11 cellular contexts compared by ENCODE assay signal in the genomic region with DNA sequence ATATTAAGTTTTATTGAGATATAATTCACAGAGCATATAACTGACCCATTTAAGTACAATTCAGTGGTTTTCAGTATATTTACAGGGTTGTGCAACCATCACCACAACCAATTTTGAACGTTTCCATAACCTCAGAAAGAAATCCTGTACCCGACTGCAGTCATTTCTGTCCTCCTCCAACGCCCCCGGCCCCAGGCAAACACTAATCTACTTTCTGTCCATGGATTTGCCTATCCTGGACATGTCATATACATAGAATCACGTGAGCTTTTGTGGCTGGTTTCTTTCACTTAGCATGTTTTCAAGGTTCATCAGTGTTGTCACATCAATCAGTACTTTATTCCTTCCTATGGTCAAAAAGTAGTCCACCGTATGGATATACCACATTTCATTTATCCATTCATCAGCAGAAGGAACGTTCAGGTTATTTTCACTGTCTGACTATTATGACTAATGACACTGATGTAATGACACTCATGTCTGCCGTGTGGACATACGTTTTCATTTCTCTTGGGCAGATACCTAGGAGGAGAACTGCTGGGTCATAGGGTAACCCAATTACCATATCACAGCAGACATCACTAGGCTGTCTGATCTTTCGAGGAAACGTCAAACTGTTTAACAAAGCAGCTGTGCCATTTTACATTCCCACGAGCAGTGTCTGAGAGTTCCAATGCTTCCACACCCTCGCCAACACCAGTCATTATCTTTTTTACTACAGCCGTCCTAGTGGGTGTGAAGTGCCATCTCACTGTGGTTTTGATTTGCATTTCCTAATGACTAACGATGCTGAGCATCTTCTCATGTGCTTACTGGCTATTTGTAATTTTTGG. TPM values are rescaled to one million over a fixed set of nuclear protein-coding genes. Genes with fewer than 3 reads are reported as not detected.
DNase-seq lines count a peak whose midpoint lies in the region; ATAC-seq lines count a peak whose summit lies in the region.
"Had no signal": no experiment of that assay in that cellular context is flagged by ENCODE, and none has a peak within 500 bp of the region (broad histone marks: within the 10 kb centered on the region; RNA-seq: fewer than 3 reads in every experiment).

No MANE protein-coding gene starts in this region.

- no peaks in the 10 kb centered on the region for H3K9me3 Mint-ChIP-seq in activated naive CD8-positive, alpha-beta T cell treated with anti-CD3 and anti-CD28 coated beads for 36 hours

- H3K36me3 Mint-ChIP-seq in activated naive CD8-positive, alpha-beta T cell treated with anti-CD3 and anti-CD28 coated beads for 36 hours: peaks cover 15% of the 10 kb centered on the region

- peak; percentile 72 to 78 for ATAC-seq in activated CD4-positive, CD25-positive, alpha-beta regulatory T cell treated with anti-CD3 and anti-CD28 coated beads, Interleukin-2, amount 50 U/mL, for 24 hours

- H3K27me3 Mint-ChIP-seq in activated naive CD8-positive, alpha-beta T cell treated with anti-CD3 and anti-CD28 coated beads for 36 hours: no peaks in the 10 kb centered on the region

- H3K4me3 Mint-ChIP-seq in activated naive CD8-positive, alpha-beta T cell treated with anti-CD3 and anti-CD28 coated beads for 36 hours: no peak overlapping the region

- peaks cover 24% of the 10 kb centered on the region for H3K4me1 Mint-ChIP-seq in activated naive CD8-positive, alpha-beta T cell treated with anti-CD3 and anti-CD28 coated beads for 36 hours

- H3K27ac Mint-ChIP-seq in activated naive CD8-positive, alpha-beta T cell treated with anti-CD3 and anti-CD28 coated beads for 36 hours: peak overlapping the region; percentile 43

- DNase-seq in activated CD4-positive, CD25-positive, alpha-beta regulatory T cell treated with anti-CD3 and anti-CD28 coated beads, Interleukin-2, amount 50 U/mL, for 72 hours: no peak
- DNase-seq in OCI-M1 (lab: John Stamatoyannopoulos, UW): peak; percentile 77
- peak; percentile 48 for DNase-seq in activated naive CD8-positive, alpha-beta T cell treated with anti-CD3 and anti-CD28 coated beads for 36 hours
- DNase-seq in stimulated activated CD4-positive, alpha-beta T cell treated with anti-CD3 and anti-CD28 coated beads, Interleukin-2, amount 100 ng/mL, for 48 hours: peak; percentile 37 to 47
- no peak for DNase-seq in germinal center (ENCODE audit: low spot score)
- DNase-seq in NCI-H1105 treated with DMSO at 0.1 percent for 48 hours (lab: John Stamatoyannopoulos, UW): no peak
- DNase-seq in NCI-H226: no peak
- DNase-seq: NCI-H1417; NK-92 treated with Interleukin-12 subunit alpha and Interleukin-12 subunit beta, amount 100 ng/mL, for 24 hours; occipital lobe had no signal

RNA-seq across cellular contexts. Expression of a gene that starts 30.8 kb away (rescaled TPM):
- 100 to 1,000 TPM; 206 to 216 TPM for total RNA-seq in activated naive CD8-positive, alpha-beta T cell treated with anti-CD3 and anti-CD28 coated beads for 36 hours

RNA-seq across cellular contexts. Expression of a gene that starts 30.9 kb away (rescaled TPM):
- 10 to 100 TPM in 1 of 2 experiments, 1 to 10 TPM in 1; 9.1 to 10.6 TPM for total RNA-seq in activated naive CD8-positive, alpha-beta T cell treated with anti-CD3 and anti-CD28 coated beads for 36 hours

Comparison
In these comparisons a context has a peak if more than half of its experiments do, and no peak if none do; other contexts are left out.
1. DNase-seq: peak in OCI-M1 (single experiment), activated naive CD8-positive, alpha-beta T cell treated with anti-CD3 and anti-CD28 coated beads for 36 hours (single experiment) and stimulated activated CD4-positive, alpha-beta T cell treated with anti-CD3 and anti-CD28 coated beads, Interleukin-2, amount 100 ng/mL, for 48 hours (2 of 2); none in activated CD4-positive, CD25-positive, alpha-beta regulatory T cell treated with anti-CD3 and anti-CD28 coated beads, Interleukin-2, amount 50 U/mL, for 72 hours (single experiment), germinal center (single experiment), NCI-H1105 treated with DMSO at 0.1 percent for 48 hours (single experiment) and NCI-H226 (single experiment).